9 cellular contexts compared by ENCODE assay signal in the genomic region with DNA sequence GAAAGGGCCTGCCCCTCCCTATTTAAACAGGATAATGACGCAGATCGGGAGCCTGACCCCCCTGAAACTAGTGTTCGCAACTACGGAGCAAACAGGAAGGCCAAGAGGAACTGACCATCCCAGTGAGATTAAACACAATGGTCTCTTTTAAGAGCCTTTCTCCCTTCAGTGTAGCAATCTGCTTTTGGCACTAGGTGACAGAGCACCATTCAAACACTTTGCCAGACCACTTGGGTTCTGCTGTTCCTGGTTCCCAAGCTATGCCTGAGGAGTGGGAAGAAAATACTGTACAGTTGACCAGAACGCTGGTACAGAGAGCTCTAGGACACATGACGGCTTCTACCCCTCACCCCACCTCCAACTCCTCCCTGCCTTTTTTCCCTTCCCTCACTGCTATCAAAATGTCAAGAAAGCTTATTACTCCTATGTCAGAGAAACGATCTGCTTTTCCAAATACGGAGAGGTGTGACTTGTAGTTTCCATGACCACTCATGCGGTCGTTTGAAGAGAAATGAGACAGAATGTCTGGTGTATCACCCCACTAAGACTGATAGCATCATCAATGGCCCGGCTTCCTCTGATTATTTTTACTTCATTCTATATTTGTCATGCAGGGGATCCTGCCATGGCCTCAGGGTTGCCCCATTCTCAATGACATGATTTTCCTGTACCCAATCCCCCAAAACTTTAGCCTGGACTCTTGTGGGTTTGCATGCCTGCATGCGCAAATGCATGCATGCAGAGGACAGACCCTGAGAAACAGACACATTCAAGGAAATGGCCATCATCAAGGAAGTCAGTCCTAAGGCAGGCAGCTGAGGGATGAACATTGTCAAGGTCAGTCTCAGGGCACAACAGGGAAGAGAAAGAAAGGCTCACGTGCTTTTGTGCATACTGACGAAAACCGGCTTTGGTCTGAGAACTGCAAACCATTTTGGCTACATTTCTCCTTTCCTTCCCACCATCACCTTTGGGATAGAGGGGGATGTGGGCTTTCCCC. TPM values are rescaled to one million over a fixed set of nuclear protein-coding genes. Genes with fewer than 3 reads are reported as not detected.
DNase-seq lines count a peak whose midpoint lies in the region; ATAC-seq and TF ChIP-seq lines count a peak whose summit lies in the region.
"Had no signal": no experiment of that assay in that cellular context is flagged by ENCODE, and none has a peak within 500 bp of the region (broad histone marks: within the 10 kb centered on the region; RNA-seq: fewer than 3 reads in every experiment).

No MANE protein-coding gene starts in this region.

- DNase-seq in UCSD-AML1 (lab: John Stamatoyannopoulos, UW; ENCODE audit: unreplicated experiment), result peak; percentile 51
- DNase-seq in glomerular visceral epithelial cell (ENCODE audit: extremely low spot score), result peak; percentile 45
- no peak for DNase-seq in omental fat pad (ENCODE audit: low spot score)
- DNase-seq in NOMO-1 treated with DMSO at 0.1 percent for 48 hours (lab: John Stamatoyannopoulos, UW; ENCODE audit: unreplicated experiment), result no peak
- no peak for DNase-seq in DMS79 (lab: John Stamatoyannopoulos, UW)
- no peak for DNase-seq in SKM-1 treated with dmso at 0.1 percent for 144 hours (lab: John Stamatoyannopoulos, UW; ENCODE audit: unreplicated experiment)
- DNase-seq in RKO (ENCODE audit: low spot score), result no peak
- DNase-seq: NCI-H526 had no signal

- ATAC-seq in omental fat pad (ENCODE audit: low FRiP score), result peak; percentile 30

- H3K27ac ChIP-seq in 22Rv1, result peak overlapping the region; percentile 86; the same call in 1 of the 2 replicates

- TF ChIP-seq CTCF in 22Rv1 (IDR thresholded peaks at IDR 0.05) (no peak), omental fat pad (IDR thresholded peaks at IDR 0.05) (no peak)

RNA-seq across cellular contexts. Expression of a gene that starts 13.3 kb away (rescaled TPM):
- total RNA-seq in omental fat pad, result 100 to 1,000 TPM in 2 of 4 donors, 10 to 100 TPM in 2; 77.2 to 196 (median 106) TPM

Comparison
In these comparisons a context has a peak if more than half of its experiments do, and no peak if none do; other contexts are left out.
1. DNase-seq: peak in UCSD-AML1 (single experiment) and glomerular visceral epithelial cell (single experiment); none in omental fat pad (single experiment), NOMO-1 treated with DMSO at 0.1 percent for 48 hours (single experiment), DMS79 (single experiment), SKM-1 treated with dmso at 0.1 percent for 144 hours (single experiment) and RKO (single experiment).